8 cellular contexts compared by ENCODE assay signal in the genomic region with DNA sequence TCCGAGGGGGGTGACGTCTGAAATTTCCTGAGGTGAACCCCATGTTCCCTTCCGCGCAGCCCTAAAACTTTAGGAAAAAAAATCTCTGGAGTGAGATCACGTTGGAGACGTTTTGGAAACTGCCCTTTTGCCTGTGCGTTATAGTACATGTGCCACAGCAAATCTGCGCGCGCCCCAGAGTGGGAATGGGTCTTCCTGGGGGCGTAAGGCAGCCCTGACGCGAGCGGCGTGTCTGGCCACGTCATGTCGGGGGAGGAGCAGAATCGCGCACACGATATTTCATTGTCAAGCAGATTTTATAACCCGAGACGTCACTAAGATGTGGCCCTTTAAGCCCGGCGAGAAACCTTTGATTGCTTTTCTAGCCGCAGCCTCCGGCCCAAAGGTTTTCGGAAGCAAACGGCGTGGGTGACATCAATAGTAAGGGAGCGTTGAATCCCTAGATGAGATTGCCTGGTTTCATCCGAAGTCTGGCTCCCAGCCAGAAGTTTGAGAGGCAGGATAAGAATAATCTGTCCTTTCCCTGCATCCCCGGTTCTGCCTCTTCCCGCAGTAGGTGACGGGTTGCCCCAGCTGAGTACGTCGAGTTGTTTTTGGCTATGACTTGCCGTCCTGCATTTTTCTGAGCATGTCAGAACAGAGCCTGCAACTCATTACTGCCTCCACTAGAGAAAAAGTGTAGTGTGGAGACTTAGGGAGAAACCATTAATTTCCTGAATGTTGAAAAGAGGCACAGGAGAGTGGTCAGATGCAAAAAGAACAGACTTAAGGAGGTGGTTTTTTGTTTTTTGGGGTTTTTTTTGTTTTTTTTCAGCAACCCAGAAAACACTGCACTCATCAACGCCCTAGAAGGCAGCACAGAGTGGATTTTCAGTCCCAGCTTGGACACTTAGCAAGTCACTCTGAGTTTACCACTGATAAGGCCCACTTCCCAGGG. TPM values are rescaled to one million over a fixed set of nuclear protein-coding genes. Genes with fewer than 3 reads are reported as not detected.
DNase-seq lines count a peak whose midpoint lies in the region; ATAC-seq, FAIRE-seq and TF ChIP-seq lines count a peak whose summit lies in the region.

No MANE protein-coding gene starts in this region.

- no peaks in the 10 kb centered on the region for H3K9me1 ChIP-seq in keratinocyte (ENCODE audit: control insufficient read depth, extremely low read depth, insufficient read depth, low read length)

- peak overlapping the region; percentile 99 for H3K9ac ChIP-seq in keratinocyte (ENCODE audit: control insufficient read depth, extremely low read depth, insufficient read depth, low read length)

- H3K9me3 ChIP-seq in keratinocyte (ENCODE audit: control insufficient read depth, low read depth, low read length) = no peaks in the 10 kb centered on the region

- FAIRE-seq in keratinocyte (lab: Jason Lieb, UNC) = peak; percentile 74

- peak overlapping the region; percentile 100 for H3K27ac ChIP-seq in VCaP
- H3K27ac ChIP-seq in caudate nucleus (ENCODE audit: low read depth, low read length) = peak overlapping the region; percentile 100
- peak overlapping the region; percentile 100 for H3K27ac ChIP-seq in keratinocyte (ENCODE audit: control insufficient read depth, insufficient read depth, low read length)

- dilution Hi-C loops in keratinocyte (cut with MboI; ENCODE audit: extremely low pct_ligation_motif_present, low sequenced_read_pairs) = no loop called here

- H3K79me2 ChIP-seq in keratinocyte (ENCODE audit: control insufficient read depth, insufficient read depth, low read length) = no peaks in the 10 kb centered on the region

- peak overlapping the region; percentile 57 to 85 (median 80) for H3K4me3 ChIP-seq in keratinocyte (ENCODE audit: control insufficient read depth in 2 of 3, extremely low read depth in 1 of 3, insufficient read depth in 2 of 3, low read depth in 1 of 3, low read length in 3 of 3)

- H3K36me3 ChIP-seq in keratinocyte (ENCODE audit: control insufficient read depth in 2 of 2, extremely low read depth in 1 of 2, insufficient read depth in 2 of 2, low read length in 2 of 2) = no peaks in the 10 kb centered on the region

- TF ChIP-seq CTCF in VCaP (conservative IDR thresholded peaks at IDR 0.05) (peak; percentile 66), keratinocyte (optimal IDR thresholded peaks at IDR 0.05 in 1 of 3, IDR thresholded peaks at IDR 0.05 in 1 of 3, conservative IDR thresholded peaks at IDR 0.05 in 1 of 3; ENCODE audit: extremely low read depth in 1 of 3, insufficient read depth in 2 of 3, low read length in 3 of 3) (peak in 2 of 3 experiments; percentile 25 to 36)

- H3K27me3 ChIP-seq in keratinocyte (ENCODE audit: control insufficient read depth, extremely low read depth, insufficient read depth, low read length) = no peaks in the 10 kb centered on the region

- peaks cover 24% of the 10 kb centered on the region for H3K4me1 ChIP-seq in keratinocyte (ENCODE audit: control insufficient read depth, extremely low read depth, insufficient read depth, low read length)

- no peaks in the 10 kb centered on the region for H4K20me1 ChIP-seq in keratinocyte (ENCODE audit: control insufficient read depth, extremely low read depth, insufficient read depth, low read length)

- peak; percentile 94 for DNase-seq in AG08396 (ENCODE audit: low spot score)
- DNase-seq in NCI-H2196 (lab: John Stamatoyannopoulos, UW; ENCODE audit: unreplicated experiment) = peak; percentile 92
- DNase-seq in caudate nucleus (lab: John Stamatoyannopoulos, UW) = peak in 59 of 61 donors; percentile 72 to 99 (median 93)
- DNase-seq in keratinocyte (ENCODE audit: low read depth, low spot score) = peak; percentile 81
- peak; percentile 81 to 84 (median 82) for DNase-seq in stimulated activated CD4-positive, alpha-beta T cell treated with anti-CD3 and anti-CD28 coated beads, Interleukin-12 subunit alpha, Interleukin-12 subunit beta, amount 100 ng/mL, for 48 hours (ENCODE audit: low read depth in 2 of 3, low spot score in 1 of 3)

- peak overlapping the region; percentile 99 for H2AFZ ChIP-seq in keratinocyte (ENCODE audit: control insufficient read depth, low read length)

- H3K4me2 ChIP-seq in keratinocyte (ENCODE audit: control insufficient read depth, extremely low read depth, insufficient read depth, low read depth, low read length) = peak overlapping the region; percentile 96

- ATAC-seq in GM18873 (IDR thresholded peaks at IDR 0.05; ENCODE audit: low FRiP score, unreplicated experiment) (peak; percentile 33), HG03135 (IDR thresholded peaks at IDR 0.05; ENCODE audit: unreplicated experiment) (peak; percentile 45)

RNA-seq across cellular contexts. Expression of gene PMVK, which starts 0.8 kb away (rescaled TPM):
- 25.1 to 28.5 TPM (median 27.4 TPM) in 3 replicates for polyA plus RNA-seq in keratinocyte
- polyA plus RNA-seq in keratinocyte (2011; ENCODE audit: low read depth) = 5.8 TPM
- polyA plus RNA-seq in keratinocyte (2011; cell fraction: cytosol; rRNA removed) = 12.7 and 27.2 TPM in 2 replicates
- polyA plus RNA-seq in keratinocyte (2011; cell fraction: nucleus; rRNA removed) = 9.7 and 12.0 TPM in 2 replicates
- polyA plus RNA-seq in keratinocyte (2012; ENCODE audit: low replicate concordance) = 28.2 and 38.2 TPM in 2 replicates
- 12.4 to 13.1 TPM (median 12.6 TPM) in 3 replicates for polyA minus RNA-seq in keratinocyte
- 15.7 TPM for polyA minus RNA-seq in keratinocyte (2011; cell fraction: cytosol; rRNA and poly(A)+ RNA removed)
- polyA minus RNA-seq in keratinocyte (2011; cell fraction: nucleus; rRNA and poly(A)+ RNA removed) = 3.6 and 5.1 TPM in 2 replicates

RNA-seq across cellular contexts. Expression of gene PBXIP1, which starts 18.6 kb away (rescaled TPM):
- 15.1 to 29.9 TPM (median 15.6 TPM) in 3 replicates for polyA plus RNA-seq in keratinocyte
- 5.8 TPM for polyA plus RNA-seq in keratinocyte (2011; ENCODE audit: low read depth)
- polyA plus RNA-seq in keratinocyte (2011; cell fraction: cytosol; rRNA removed) = 4.9 and 7.7 TPM in 2 replicates
- polyA plus RNA-seq in keratinocyte (2011; cell fraction: nucleus; rRNA removed) = 45.9 and 54.4 TPM in 2 replicates
- 15.9 and 21.9 TPM in 2 replicates for polyA plus RNA-seq in keratinocyte (2012; ENCODE audit: low replicate concordance)
- 12.5 to 24.5 TPM (median 20.5 TPM) in 3 replicates for polyA minus RNA-seq in keratinocyte
- polyA minus RNA-seq in keratinocyte (2011; cell fraction: cytosol; rRNA and poly(A)+ RNA removed) = 12.5 TPM
- 46.6 and 54.2 TPM in 2 replicates for polyA minus RNA-seq in keratinocyte (2011; cell fraction: nucleus; rRNA and poly(A)+ RNA removed)

RNA-seq across cellular contexts. Expression of gene PYGO2, which starts 24.3 kb away (rescaled TPM):
- 15.1 to 22.3 TPM (median 15.9 TPM) in 3 replicates for polyA plus RNA-seq in keratinocyte
- polyA plus RNA-seq in keratinocyte (2011; ENCODE audit: low read depth) = 2.4 TPM
- polyA plus RNA-seq in keratinocyte (2011; cell fraction: cytosol; rRNA removed) = 15.2 and 15.6 TPM in 2 replicates
- 33.6 and 33.8 TPM in 2 replicates for polyA plus RNA-seq in keratinocyte (2011; cell fraction: nucleus; rRNA removed)
- polyA plus RNA-seq in keratinocyte (2012; ENCODE audit: low replicate concordance) = 16.4 and 18.9 TPM in 2 replicates
- 15.5 to 20.0 TPM (median 15.6 TPM) in 3 replicates for polyA minus RNA-seq in keratinocyte
- polyA minus RNA-seq in keratinocyte (2011; cell fraction: cytosol; rRNA and poly(A)+ RNA removed) = 20.5 TPM
- polyA minus RNA-seq in keratinocyte (2011; cell fraction: nucleus; rRNA and poly(A)+ RNA removed) = 10.2 and 12.9 TPM in 2 replicates

RNA-seq across cellular contexts. Expression of gene SHC1, which starts 33.2 kb away (rescaled TPM):
- polyA plus RNA-seq in keratinocyte = 245 to 385 TPM (median 272 TPM) in 3 replicates
- 41.9 TPM for polyA plus RNA-seq in keratinocyte (2011; ENCODE audit: low read depth)
- 316 and 399 TPM in 2 replicates for polyA plus RNA-seq in keratinocyte (2011; cell fraction: cytosol; rRNA removed)
- polyA plus RNA-seq in keratinocyte (2011; cell fraction: nucleus; rRNA removed) = 637 and 800 TPM in 2 replicates
- polyA plus RNA-seq in keratinocyte (2012; ENCODE audit: low replicate concordance) = 195 and 241 TPM in 2 replicates
- 280 to 465 TPM (median 409 TPM) in 3 replicates for polyA minus RNA-seq in keratinocyte
- 214 TPM for polyA minus RNA-seq in keratinocyte (2011; cell fraction: cytosol; rRNA and poly(A)+ RNA removed)
- polyA minus RNA-seq in keratinocyte (2011; cell fraction: nucleus; rRNA and poly(A)+ RNA removed) = 152 and 244 TPM in 2 replicates

RNA-seq across cellular contexts. Expression of gene CKS1B, which starts 37.2 kb away (rescaled TPM):
- polyA plus RNA-seq in keratinocyte = 133 to 300 TPM (median 217 TPM) in 3 replicates
- 8.8 TPM for polyA plus RNA-seq in keratinocyte (2011; ENCODE audit: low read depth)
- 204 and 245 TPM in 2 replicates for polyA plus RNA-seq in keratinocyte (2011; cell fraction: cytosol; rRNA removed)
- 66.6 and 66.9 TPM in 2 replicates for polyA plus RNA-seq in keratinocyte (2011; cell fraction: nucleus; rRNA removed)
- 78.8 and 129 TPM in 2 replicates for polyA plus RNA-seq in keratinocyte (2012; ENCODE audit: low replicate concordance)
- polyA minus RNA-seq in keratinocyte = 75.8 to 128 TPM (median 83.8 TPM) in 3 replicates
- polyA minus RNA-seq in keratinocyte (2011; cell fraction: cytosol; rRNA and poly(A)+ RNA removed) = 44.7 TPM
- polyA minus RNA-seq in keratinocyte (2011; cell fraction: nucleus; rRNA and poly(A)+ RNA removed) = 10.4 and 19.9 TPM in 2 replicates

Comparison
In these comparisons a context has a peak if more than half of its experiments do, and no peak if none do; other contexts are left out.
1. Peak in every context shown above with its lines: DNase-seq, ATAC-seq, H3K4me3 ChIP-seq and H3K27ac ChIP-seq.